In genomic region chr16:68022278-68022727, GRCh38 we compare ENCODE assay signal across 8 cellular contexts. TPM values are rescaled to one million over a fixed set of nuclear protein-coding genes. Genes with fewer than 3 reads are reported as not detected.
DNase-seq lines count a peak whose midpoint lies in the region; ATAC-seq and TF ChIP-seq lines count a peak whose summit lies in the region.

No MANE protein-coding gene starts in this region.

- H3K27me3 ChIP-seq in lung (ENCODE audit: control insufficient read depth, insufficient read depth) (no peaks in the 10 kb centered on the region), upper lobe of right lung (no peaks in the 10 kb centered on the region)

- peak overlapping the region; percentile 95 for H3K4me3 ChIP-seq in GM12864 (ENCODE audit: low read depth, low read length)
- peak overlapping the region; percentile 98 for H3K4me3 ChIP-seq in lung
- H3K4me3 ChIP-seq in upper lobe of right lung = peak overlapping the region; percentile 78

- TF ChIP-seq CTCF in GM12864 (IDR thresholded peaks at IDR 0.05; ENCODE audit: low read depth, low read length, missing control alignments) (no peak), brain (conservative IDR thresholded peaks at IDR 0.05) (no peak), lung (IDR thresholded peaks at IDR 0.05; ENCODE audit: control extremely low read depth, extremely low read depth) (no peak), upper lobe of right lung (IDR thresholded peaks at IDR 0.05) (no peak), omental fat pad (IDR thresholded peaks at IDR 0.05) (no peak)

- H3K4me1 Mint-ChIP-seq in brain = peaks cover 29% of the 10 kb centered on the region

- H3K9me3 Mint-ChIP-seq in brain = peaks cover 0 to 2% (median 0%) of the 10 kb centered on the region in 5 experiments

- 9 to 12% methylated on average over 19 of the region's 19 CpGs for WGBS in lung, 2 donors

- H3K4me1 ChIP-seq in lung (ENCODE audit: control insufficient read depth in 2 of 2, insufficient read depth in 2 of 2, low read length in 2 of 2) (peaks cover 9% of the 10 kb centered on the region in 2 donors), upper lobe of right lung (peaks cover 22% of the 10 kb centered on the region)

- H3K9me3 ChIP-seq in lung (ENCODE audit: control insufficient read depth in 2 of 2, insufficient read depth in 1 of 2, low read length in 1 of 2) (no peaks in the 10 kb centered on the region), upper lobe of right lung (no peaks in the 10 kb centered on the region)

- peak; percentile 16 for ATAC-seq in HG03520 (IDR thresholded peaks at IDR 0.05; ENCODE audit: unreplicated experiment)
- peak; percentile 3 for ATAC-seq in lung (ENCODE audit: insufficient read depth, low FRiP score)
- peak; percentile 20 for ATAC-seq in upper lobe of right lung
- no peak for ATAC-seq in HG02938 (IDR thresholded peaks at IDR 0.05; ENCODE audit: unreplicated experiment)
- no peak for ATAC-seq in omental fat pad (ENCODE audit: low FRiP score)

- intact Hi-C loops in upper lobe of right lung (cut with DNase I) = no loop called here

- H3K4me3 Mint-ChIP-seq in brain = peak overlapping the region; percentile 98 to 100 (median 100)

- H3K27ac Mint-ChIP-seq in brain = peak overlapping the region; percentile 41 to 100 (median 95)

- DNase-seq in GM12864 (ENCODE audit: low read depth) = no peak
- no peak for DNase-seq in lung (ENCODE audit: low spot score)
- DNase-seq in upper lobe of right lung = no peak
- DNase-seq in amniotic stem cell (lab: John Stamatoyannopoulos, UW) = no peak
- no peak for DNase-seq in omental fat pad (ENCODE audit: low spot score)

- H3K36me3 Mint-ChIP-seq in brain = peaks cover 14% of the 10 kb centered on the region

- H3K36me3 ChIP-seq in lung (ENCODE audit: control insufficient read depth in 2 of 2, insufficient read depth in 2 of 2, low read length in 2 of 2) = no peaks in the 10 kb centered on the region
- peaks cover under 1% of the 10 kb centered on the region for H3K36me3 ChIP-seq in upper lobe of right lung

- peaks cover 17% of the 10 kb centered on the region for H3K27me3 Mint-ChIP-seq in brain

- peak overlapping the region; percentile 73 to 74 for H3K27ac ChIP-seq in lung (ENCODE audit: low read depth in 1 of 2, low read length in 1 of 2)
- peak overlapping the region; percentile 87 for H3K27ac ChIP-seq in upper lobe of right lung

RNA-seq across cellular contexts. Expression of gene DDX28, which starts 0.7 kb away (rescaled TPM):
- polyA plus RNA-seq in brain (ENCODE audit: insufficient read depth, low read depth, low replicate concordance) = 9.3 TPM
- total RNA-seq in lung = 10 to 100 TPM in 1 of 2 donors, 1 to 10 TPM in 1; 6.6 to 12.5 TPM
- polyA plus RNA-seq in lung = 10 to 100 TPM in 1 of 2 donors, 1 to 10 TPM in 1; 9.4 to 14.5 TPM
- total RNA-seq in upper lobe of right lung = 9.9 TPM
- 10 to 100 TPM in 1 of 4 donors, 1 to 10 TPM in 3; 6.4 to 13.5 (median 6.8) TPM for total RNA-seq in omental fat pad

RNA-seq across cellular contexts. Expression of gene DUS2, which starts 0.8 kb away (rescaled TPM):
- 13.0 TPM for polyA plus RNA-seq in brain (ENCODE audit: insufficient read depth, low read depth, low replicate concordance)
- 10 to 100 TPM; 14.2 to 17.1 TPM for total RNA-seq in lung
- polyA plus RNA-seq in lung = 10 to 100 TPM in 1 of 2 donors, 1 to 10 TPM in 1; 8.1 to 13.2 TPM
- 11.2 TPM for total RNA-seq in upper lobe of right lung
- 10 to 100 TPM in 2 of 4 donors, 1 to 10 TPM in 2; 6.7 to 17.9 (median 10.2) TPM for total RNA-seq in omental fat pad

RNA-seq across cellular contexts. Expression of gene DPEP2NB, which starts 6.6 kb away (rescaled TPM):
- polyA plus RNA-seq in brain (ENCODE audit: insufficient read depth, low read depth, low replicate concordance) (not detected), lung (not detected)
- total RNA-seq in lung (not detected), upper lobe of right lung (not detected), omental fat pad (not detected)

RNA-seq across cellular contexts. Expression of gene DPEP2, which starts 23.0 kb away (rescaled TPM):
- polyA plus RNA-seq in brain (ENCODE audit: insufficient read depth, low read depth, low replicate concordance) = 1.2 TPM
- 10 to 100 TPM in 1 of 2 donors, 1 to 10 TPM in 1; 9.2 to 12.2 TPM for total RNA-seq in lung
- 10 to 100 TPM; 11.8 to 20.4 TPM for polyA plus RNA-seq in lung
- 16.4 TPM for total RNA-seq in upper lobe of right lung
- total RNA-seq in omental fat pad = 1 to 10 TPM; 4.0 to 8.7 (median 4.8) TPM

RNA-seq across cellular contexts. Expression of gene DPEP3, which starts 42.0 kb away (rescaled TPM):
- polyA plus RNA-seq in brain (ENCODE audit: insufficient read depth, low read depth, low replicate concordance) (0.15 TPM), lung (under 1 TPM in 1 of 2 donors, not detected in 1; 0.16 TPM)
- total RNA-seq in lung (under 1 TPM; 0.40 to 0.51 TPM), upper lobe of right lung (not detected), omental fat pad (under 1 TPM in 2 of 4 donors, not detected in 2; 0.24 to 0.63 TPM)

Comparison
In these comparisons a context has a peak if more than half of its experiments do, and no peak if none do; other contexts are left out.
1. ATAC-seq: peak in HG03520 (single experiment), lung (single experiment) and upper lobe of right lung (single experiment); none in HG02938 (single experiment) and omental fat pad (single experiment).
2. Peak in every context shown above with its lines, with median percentiles within 50 percentile points of each other: H3K4me3 ChIP-seq.